In genomic region chr12:104799458-104799857, GRCh38 we compare ENCODE assay signal across 33 cellular contexts.
"Had no signal": no experiment of that assay in that cellular context is flagged by ENCODE, and none has a peak within 500 bp of the region (broad histone marks: within the 10 kb centered on the region; RNA-seq: fewer than 3 reads in every experiment).

No MANE protein-coding gene starts in this region.

- H3K27ac Mint-ChIP-seq: activated B cell treated with CpG ODN at 0.5 μM for 24 hours; activated CD4-positive, alpha-beta memory T cell treated with anti-CD3 and anti-CD28 coated beads for 36 hours; activated CD4-positive, alpha-beta T cell treated with anti-CD3 and anti-CD28 coated beads, Interleukin-2, amount 10 ng/mL, durations not matched to agents 24 days and 14 days; activated CD8-positive, alpha-beta memory T cell treated with anti-CD3 and anti-CD28 coated beads, Interleukin-2, amount 10 ng/mL, durations not matched to agents 7 days and 5 days; activated CD8-positive, alpha-beta T cell treated with anti-CD3 and anti-CD28 coated beads for 36 hours; activated naive CD4-positive, alpha-beta T cell treated with anti-CD3 and anti-CD28 coated beads, Interleukin-2, amount 10 ng/mL, durations not matched to agents 7 days and 5 days; activated naive CD4-positive, alpha-beta T cell treated with anti-CD3 and anti-CD28 coated beads, Interleukin-2, amount 50 U/mL, for 24 hours; activated naive CD8-positive, alpha-beta T cell; activated naive CD8-positive, alpha-beta T cell treated with anti-CD3 and anti-CD28 coated beads, Interleukin-2, amount 10 ng/mL, durations not matched to agents 7 days and 5 days; activated naive CD8-positive, alpha-beta T cell treated with anti-CD3 and anti-CD28 coated beads, Interleukin-2, amount 50 U/mL, for 24 hours; activated T-cell treated with anti-CD3 and anti-CD28 coated beads, Interleukin-2, amount 50 U/mL, for 24 hours; activated T-helper 2 cell treated with anti-CD3 and anti-CD28 coated beads, Interferon-gamma antibody, Interleukin-2, Interleukin-4, amounts not matched to agents 10 μg/mL and 5 μg/mL and 100 μg/mL, durations not matched to agents 14 hours and 24 hours and 36 hours; brain; T-cell; T-helper 17 cell had no signal

- H3K36me3 Mint-ChIP-seq: activated CD4-positive, alpha-beta memory T cell treated with anti-CD3 and anti-CD28 coated beads for 36 hours; activated CD8-positive, alpha-beta memory T cell treated with anti-CD3 and anti-CD28 coated beads, Interleukin-2, amount 10 ng/mL, durations not matched to agents 7 days and 5 days; activated naive CD4-positive, alpha-beta T cell treated with anti-CD3 and anti-CD28 coated beads, Interleukin-2, amount 10 ng/mL, durations not matched to agents 7 days and 5 days; activated naive CD4-positive, alpha-beta T cell treated with anti-CD3 and anti-CD28 coated beads, Interleukin-2, amount 50 U/mL, for 24 hours; activated naive CD8-positive, alpha-beta T cell; activated naive CD8-positive, alpha-beta T cell treated with anti-CD3 and anti-CD28 coated beads, Interleukin-2, amount 10 ng/mL, durations not matched to agents 7 days and 5 days; brain; T-cell had no signal

- H3K4me3 Mint-ChIP-seq: activated B cell treated with CpG ODN at 0.5 μM for 24 hours; activated CD4-positive, alpha-beta memory T cell treated with anti-CD3 and anti-CD28 coated beads for 36 hours; activated CD4-positive, alpha-beta T cell treated with anti-CD3 and anti-CD28 coated beads, Interleukin-2, amount 10 ng/mL, durations not matched to agents 24 days and 14 days; activated CD8-positive, alpha-beta memory T cell treated with anti-CD3 and anti-CD28 coated beads, Interleukin-2, amount 10 ng/mL, durations not matched to agents 7 days and 5 days; activated CD8-positive, alpha-beta T cell treated with anti-CD3 and anti-CD28 coated beads for 36 hours; activated naive CD4-positive, alpha-beta T cell treated with anti-CD3 and anti-CD28 coated beads, Interleukin-2, amount 10 ng/mL, durations not matched to agents 7 days and 5 days; activated naive CD4-positive, alpha-beta T cell treated with anti-CD3 and anti-CD28 coated beads, Interleukin-2, amount 50 U/mL, for 24 hours; activated naive CD8-positive, alpha-beta T cell; activated naive CD8-positive, alpha-beta T cell treated with anti-CD3 and anti-CD28 coated beads, Interleukin-2, amount 10 ng/mL, durations not matched to agents 7 days and 5 days; activated naive CD8-positive, alpha-beta T cell treated with anti-CD3 and anti-CD28 coated beads, Interleukin-2, amount 50 U/mL, for 24 hours; activated T-cell treated with anti-CD3 and anti-CD28 coated beads, Interleukin-2, amount 50 U/mL, for 24 hours; brain; central memory CD8-positive, alpha-beta T cell; T-cell; T-helper 17 cell had no signal

- H3K9me3 Mint-ChIP-seq: activated B cell treated with CpG ODN at 0.5 μM for 24 hours; activated CD4-positive, alpha-beta memory T cell treated with anti-CD3 and anti-CD28 coated beads for 36 hours; activated CD4-positive, alpha-beta T cell treated with anti-CD3 and anti-CD28 coated beads, Interleukin-2, amount 10 ng/mL, durations not matched to agents 24 days and 14 days; activated CD8-positive, alpha-beta T cell treated with anti-CD3 and anti-CD28 coated beads for 36 hours; activated naive CD4-positive, alpha-beta T cell treated with anti-CD3 and anti-CD28 coated beads, Interleukin-2, amount 10 ng/mL, durations not matched to agents 7 days and 5 days; activated naive CD4-positive, alpha-beta T cell treated with anti-CD3 and anti-CD28 coated beads, Interleukin-2, amount 50 U/mL, for 24 hours; activated naive CD8-positive, alpha-beta T cell treated with anti-CD3 and anti-CD28 coated beads, Interleukin-2, amount 10 ng/mL, durations not matched to agents 7 days and 5 days; activated naive CD8-positive, alpha-beta T cell treated with anti-CD3 and anti-CD28 coated beads, Interleukin-2, amount 50 U/mL, for 24 hours; activated T-cell treated with anti-CD3 and anti-CD28 coated beads, Interleukin-2, amount 50 U/mL, for 24 hours; activated T-helper 2 cell treated with anti-CD3 and anti-CD28 coated beads, Interferon-gamma antibody, Interleukin-2, Interleukin-4, amounts not matched to agents 10 μg/mL and 5 μg/mL and 100 μg/mL, durations not matched to agents 14 hours and 24 hours and 36 hours; brain; central memory CD8-positive, alpha-beta T cell; T-cell had no signal

- H3K27ac ChIP-seq: ascending aorta, cardiac muscle cell, VCaP had no signal

- H3K4me1 Mint-ChIP-seq: activated B cell treated with CpG ODN at 0.5 μM for 24 hours; activated CD4-positive, alpha-beta T cell treated with anti-CD3 and anti-CD28 coated beads, Interleukin-2, amount 10 ng/mL, durations not matched to agents 24 days and 14 days; activated CD8-positive, alpha-beta memory T cell treated with anti-CD3 and anti-CD28 coated beads, Interleukin-2, amount 10 ng/mL, durations not matched to agents 7 days and 5 days; activated naive CD4-positive, alpha-beta T cell treated with anti-CD3 and anti-CD28 coated beads, Interleukin-2, amount 10 ng/mL, durations not matched to agents 7 days and 5 days; activated naive CD4-positive, alpha-beta T cell treated with anti-CD3 and anti-CD28 coated beads, Interleukin-2, amount 50 U/mL, for 24 hours; activated naive CD8-positive, alpha-beta T cell treated with anti-CD3 and anti-CD28 coated beads, Interleukin-2, amount 10 ng/mL, durations not matched to agents 7 days and 5 days; activated naive CD8-positive, alpha-beta T cell treated with anti-CD3 and anti-CD28 coated beads, Interleukin-2, amount 50 U/mL, for 24 hours; brain; central memory CD8-positive, alpha-beta T cell; T-cell had no signal

- H3K27me3 Mint-ChIP-seq: activated CD8-positive, alpha-beta T cell treated with anti-CD3 and anti-CD28 coated beads for 36 hours; activated naive CD8-positive, alpha-beta T cell treated with anti-CD3 and anti-CD28 coated beads, Interleukin-2, amount 50 U/mL, for 24 hours; activated T-cell treated with anti-CD3 and anti-CD28 coated beads, Interleukin-2, amount 50 U/mL, for 24 hours; brain; central memory CD8-positive, alpha-beta T cell; T-cell had no signal

- DNase-seq: activated B cell treated with CpG ODN at 0.5 μM for 24 hours; activated CD4-positive, alpha-beta memory T cell treated with anti-CD3 and anti-CD28 coated beads for 36 hours; activated CD4-positive, alpha-beta T cell treated with anti-CD3 and anti-CD28 coated beads for 4 hours; activated CD4-positive, alpha-beta T cell treated with anti-CD3 and anti-CD28 coated beads, Interleukin-2, amount 10 ng/mL, durations not matched to agents 24 days and 14 days; activated CD4-positive, alpha-beta T cell treated with anti-CD3 and anti-CD28 coated beads, Interleukin-2, amount 50 U/mL, for 1 hour; activated CD4-positive, alpha-beta T cell treated with anti-CD3 and anti-CD28 coated beads, Interleukin-2, amount 50 U/mL, for 4 hours; activated CD4-positive, CD25-positive, alpha-beta regulatory T cell treated with anti-CD3 and anti-CD28 coated beads, Interleukin-2, amount 50 U/mL, for 72 hours; activated CD8-positive, alpha-beta memory T cell treated with anti-CD3 and anti-CD28 coated beads, Interleukin-2, amount 10 ng/mL, durations not matched to agents 7 days and 5 days; activated CD8-positive, alpha-beta memory T cell treated with anti-CD3 and anti-CD28 coated beads, Interleukin-2, amount 50 U/mL, for 48 hours; activated CD8-positive, alpha-beta T cell treated with anti-CD3 and anti-CD28 coated beads for 36 hours; activated effector memory CD4-positive, alpha-beta T cell treated with Interleukin-2 at 50 U/mL for 16 hours; activated gamma-delta T cell; activated naive CD4-positive, alpha-beta T cell treated with anti-CD3 and anti-CD28 coated beads, Interleukin-2, amount 10 ng/mL, durations not matched to agents 7 days and 5 days; activated naive CD4-positive, alpha-beta T cell treated with Interleukin-2 at 50 U/mL for 16 hours; activated naive CD8-positive, alpha-beta T cell treated with anti-CD3 and anti-CD28 coated beads, Interleukin-2, amount 10 ng/mL, durations not matched to agents 7 days and 5 days; activated naive CD8-positive, alpha-beta T cell treated with anti-CD3 and anti-CD28 coated beads, Interleukin-2, amount 50 U/mL, for 24 hours; activated T-cell treated with anti-CD3 and anti-CD28 coated beads, Interleukin-2, amount 50 U/mL, for 24 hours; activated T-cell treated with anti-CD3 and anti-CD28 coated beads, Interleukin-2, amount 50 U/mL, for 48 hours; amygdala; anterior cingulate cortex; caudate nucleus; cerebellar nuclear complex; T-cell; T-helper 17 cell; T-helper 9 cell had no signal

- ATAC-seq: activated CD8-positive, alpha-beta memory T cell treated with anti-CD3 and anti-CD28 coated beads, Interleukin-2, amount 10 ng/mL, durations not matched to agents 7 days and 5 days; activated CD8-positive, alpha-beta T cell treated with anti-CD3 and anti-CD28 coated beads for 36 hours; activated naive CD8-positive, alpha-beta T cell treated with anti-CD3 and anti-CD28 coated beads, Interleukin-2, amount 50 U/mL, for 24 hours; T-cell; T-helper 17 cell had no signal
